26 cellular contexts compared by ENCODE assay signal in genomic region chr14:33404964-33405574, GRCh38.
"Had no signal": no experiment of that assay in that cellular context is flagged by ENCODE, and none has a peak within 500 bp of the region (broad histone marks: within the 10 kb centered on the region; RNA-seq: fewer than 3 reads in every experiment).

No MANE protein-coding gene starts in this region.

- ATAC-seq: activated CD8-positive, alpha-beta T cell treated with anti-CD3 and anti-CD28 coated beads, Interleukin-2, amount 10 ng/mL, durations not matched to agents 7 days and 5 days; Panc1; Right ventricle myocardium inferior; SK-N-SH treated with all-trans-retinoic acid at 6 μM for 48 hours had no signal

- H3K4me3 ChIP-seq: adrenal gland had no signal

- H3K27me3 ChIP-seq: adrenal gland had no signal

- DNase-seq: activated CD4-positive, alpha-beta T cell treated with anti-CD3 and anti-CD28 coated beads for 48 hours; activated CD4-positive, alpha-beta T cell treated with anti-CD3 and anti-CD28 coated beads, Interleukin-2, amount 50 U/mL, for 4 hours; activated CD4-positive, CD25-positive, alpha-beta regulatory T cell treated with anti-CD3 and anti-CD28 coated beads, Interleukin-2, amount 50 U/mL, for 72 hours; activated CD8-positive, alpha-beta memory T cell treated with anti-CD3 and anti-CD28 coated beads, Interleukin-2, amount 50 U/mL, for 48 hours; activated CD8-positive, alpha-beta T cell treated with anti-CD3 and anti-CD28 coated beads, Interleukin-2, amount 10 ng/mL, durations not matched to agents 7 days and 5 days; activated naive CD4-positive, alpha-beta T cell treated with anti-CD3 and anti-CD28 coated beads, Interleukin-2, amount 50 U/mL, for 16 hours; activated naive CD8-positive, alpha-beta T cell treated with anti-CD3 and anti-CD28 coated beads, Interleukin-2, amount 10 ng/mL, durations not matched to agents 7 days and 5 days; activated T-cell treated with anti-CD3 and anti-CD28 coated beads, Interleukin-2, amount 50 U/mL, for 1 hour; adrenal gland; anterior cingulate cortex; MM.1S; NCI-H1105; NCI-H1436; NCI-H1694 treated with DMSO at 0.1 percent for 48 hours; NCI-H2029 treated with DMSO at 0.1 percent for 48 hours; NCI-H2171; NCI-H226; NCI-H526; NCI-H774; RPMI8226; SW 1271 had no signal

- H3K27ac Mint-ChIP-seq: activated CD8-positive, alpha-beta T cell treated with anti-CD3 and anti-CD28 coated beads, Interleukin-2, amount 10 ng/mL, durations not matched to agents 7 days and 5 days; activated naive CD8-positive, alpha-beta T cell treated with anti-CD3 and anti-CD28 coated beads, Interleukin-2, amount 10 ng/mL, durations not matched to agents 7 days and 5 days; T-helper 2 cell treated with Interferon-gamma antibody and Interleukin-4, amounts not matched to agents 5 μg/mL and 100 μg/mL, for 36 hours had no signal

- H3K36me3 Mint-ChIP-seq: activated naive CD8-positive, alpha-beta T cell treated with anti-CD3 and anti-CD28 coated beads, Interleukin-2, amount 10 ng/mL, durations not matched to agents 7 days and 5 days had no signal

- H3K27ac ChIP-seq: adrenal gland had no signal

- H3K9me3 Mint-ChIP-seq: T-helper 2 cell treated with Interferon-gamma antibody and Interleukin-4, amounts not matched to agents 5 μg/mL and 100 μg/mL, for 36 hours had no signal

- H3K4me1 ChIP-seq: adrenal gland had no signal

- H3K27me3 Mint-ChIP-seq: activated naive CD8-positive, alpha-beta T cell treated with anti-CD3 and anti-CD28 coated beads, Interleukin-2, amount 10 ng/mL, durations not matched to agents 7 days and 5 days; central memory CD8-positive, alpha-beta T cell had no signal

- H3K36me3 ChIP-seq: adrenal gland had no signal

- H3K4me3 Mint-ChIP-seq: activated CD8-positive, alpha-beta T cell treated with anti-CD3 and anti-CD28 coated beads, Interleukin-2, amount 10 ng/mL, durations not matched to agents 7 days and 5 days; activated naive CD8-positive, alpha-beta T cell treated with anti-CD3 and anti-CD28 coated beads, Interleukin-2, amount 10 ng/mL, durations not matched to agents 7 days and 5 days; central memory CD8-positive, alpha-beta T cell; T-helper 2 cell treated with Interferon-gamma antibody and Interleukin-4, amounts not matched to agents 5 μg/mL and 100 μg/mL, for 36 hours had no signal

- H3K4me1 Mint-ChIP-seq: activated naive CD8-positive, alpha-beta T cell treated with anti-CD3 and anti-CD28 coated beads, Interleukin-2, amount 10 ng/mL, durations not matched to agents 7 days and 5 days; central memory CD8-positive, alpha-beta T cell had no signal
